14 cellular contexts compared by ENCODE assay signal in genomic region chr4:71445819-71446218, GRCh38.
A peak's percentile ranks its signal among the peaks of the same experiment; 100 is the strongest.
DNase-seq lines count a peak whose midpoint lies in the region; ATAC-seq and TF ChIP-seq lines count a peak whose summit lies in the region.
"Had no signal": no experiment of that assay in that cellular context is flagged by ENCODE, and none has a peak within 500 bp of the region (broad histone marks: within the 10 kb centered on the region; RNA-seq: fewer than 3 reads in every experiment).

No MANE protein-coding gene starts in this region.

- H3K36me3 ChIP-seq in DND-41 (ENCODE audit: insufficient read depth, low read length) (no peaks in the 10 kb centered on the region), lower lobe of right lung (no peaks in the 10 kb centered on the region)
- H3K36me3 ChIP-seq: SJCRH30 had no signal

- no peak overlapping the region for H3K4me2 ChIP-seq in DND-41 (ENCODE audit: insufficient read depth, low read length)
- H3K4me2 ChIP-seq: PC-9 had no signal

- DNase-seq in DMS79 (lab: John Stamatoyannopoulos, UW) (peak; percentile 16), DND-41 (no peak), NCI-H524 treated with DMSO at 0.1 percent for 48 hours (lab: John Stamatoyannopoulos, UW) (peak; percentile 6), lower lobe of right lung (no peak), putamen (ENCODE audit: low spot score) (no peak)
- DNase-seq: ACHN, C1 segment of cervical spinal cord, NCI-H1436 treated with DMSO at 0.1 percent for 48 hours, NCI-H2029, PC-9, SJCRH30 had no signal

- intact Hi-C loops in lower lobe of right lung (cut with DNase I): no loop called here

- ATAC-seq in DND-41 (ENCODE audit: insufficient read depth, low read depth) (peak; percentile 58; the same call in 1 of the 3 replicates), lower lobe of right lung (peak; percentile 66 to 89), GM18907 (IDR thresholded peaks at IDR 0.05; ENCODE audit: unreplicated experiment) (no peak), GM21786 (IDR thresholded peaks at IDR 0.05; ENCODE audit: unreplicated experiment) (no peak)
- ATAC-seq: K562 had no signal

- H3K9ac ChIP-seq in DND-41 (ENCODE audit: low read depth, low read length): no peak overlapping the region

- no peak overlapping the region for H3K27ac ChIP-seq in DND-41 (ENCODE audit: low read length)
- H3K27ac ChIP-seq in lower lobe of right lung: no peak overlapping the region
- H3K27ac ChIP-seq: PC-9, SJCRH30 had no signal

- TF ChIP-seq CTCF in DND-41 (IDR thresholded peaks at IDR 0.05; ENCODE audit: borderline replicate concordance, extremely low read depth, low read length, poor library complexity, severe bottlenecking) (no peak), lower lobe of right lung (IDR thresholded peaks at IDR 0.05) (no peak)

- H3K4me1 ChIP-seq in DND-41 (ENCODE audit: insufficient read depth, low read length) (no peaks in the 10 kb centered on the region), lower lobe of right lung (no peaks in the 10 kb centered on the region)
- H3K4me1 ChIP-seq: SJCRH30 had no signal

- H3K27me3 ChIP-seq in DND-41 (ENCODE audit: insufficient read depth, low read length, poor library complexity) (no peaks in the 10 kb centered on the region), lower lobe of right lung (ENCODE audit: low read depth) (no peaks in the 10 kb centered on the region)

- no peaks in the 10 kb centered on the region for H4K20me1 ChIP-seq in DND-41 (ENCODE audit: insufficient read depth, low read length)

- H2AFZ ChIP-seq in DND-41 (ENCODE audit: low read depth, low read length): no peak overlapping the region
- H2AFZ ChIP-seq: PC-9 had no signal

- H3K4me3 ChIP-seq in DND-41 (ENCODE audit: low read depth in 1 of 2, low read length in 2 of 2) (no peak overlapping the region), lower lobe of right lung (no peak overlapping the region)
- H3K4me3 ChIP-seq: K562, PC-9, SJCRH30 had no signal

- H3K79me2 ChIP-seq in DND-41 (ENCODE audit: insufficient read depth, low read length): no peaks in the 10 kb centered on the region

- H3K9me3 ChIP-seq in DND-41 (ENCODE audit: insufficient read depth, low read length, severe bottlenecking) (no peaks in the 10 kb centered on the region), lower lobe of right lung (no peaks in the 10 kb centered on the region)
- H3K9me3 ChIP-seq: SJCRH30 had no signal

Comparison
In these comparisons a context has a peak if more than half of its experiments do, and no peak if none do; other contexts are left out.
1. DNase-seq: peak in DMS79 (single experiment) and NCI-H524 treated with DMSO at 0.1 percent for 48 hours (single experiment); none in DND-41 (single experiment), lower lobe of right lung (single experiment) and putamen (single experiment).
2. ATAC-seq: peak in DND-41 (single experiment) and lower lobe of right lung (2 of 2); none in GM18907 (single experiment) and GM21786 (single experiment).